ENCODE assay signal across 10 cellular contexts in genomic region chr15:77181305-77182074, GRCh38.
A peak's percentile ranks its signal among the peaks of the same experiment; 100 is the strongest.
DNase-seq lines count a peak whose midpoint lies in the region; ATAC-seq and TF ChIP-seq lines count a peak whose summit lies in the region.
"Had no signal": no experiment of that assay in that cellular context is flagged by ENCODE, and none has a peak within 500 bp of the region (broad histone marks: within the 10 kb centered on the region; RNA-seq: fewer than 3 reads in every experiment).

No MANE protein-coding gene starts in this region.

- TF ChIP-seq POLR2A in GM18505 (IDR thresholded peaks at IDR 0.05; ENCODE audit: borderline replicate concordance, extremely low read depth, insufficient read depth, insufficient read length), result no peak

- H3K27ac Mint-ChIP-seq in IgD-negative memory B cell (peak overlapping the region; percentile 79 to 93 (median 86)), immature natural killer cell (peak overlapping the region; percentile 90 to 96 (median 94))

- H3K36me3 Mint-ChIP-seq in IgD-negative memory B cell (peaks cover 7% of the 10 kb centered on the region), immature natural killer cell (no peaks in the 10 kb centered on the region)

- ATAC-seq in GM18505 (IDR thresholded peaks at IDR 0.05; ENCODE audit: unreplicated experiment), result peak; percentile 49
- ATAC-seq in GM21528 (IDR thresholded peaks at IDR 0.05; ENCODE audit: low FRiP score, unreplicated experiment), result peak; percentile 66
- ATAC-seq: left ventricle myocardium superior had no signal

- H3K27me3 Mint-ChIP-seq in IgD-negative memory B cell (no peaks in the 10 kb centered on the region), immature natural killer cell (ENCODE audit: low read depth in 3 of 3) (peaks cover 0 to 5% (median 2%) of the 10 kb centered on the region in 3 donors)

- H3K4me1 Mint-ChIP-seq in IgD-negative memory B cell (peaks cover 45 to 58% (median 52%) of the 10 kb centered on the region in 3 donors), immature natural killer cell (peaks cover 82 to 97% of the 10 kb centered on the region in 2 donors)

- H3K9me3 Mint-ChIP-seq in IgD-negative memory B cell (no peaks in the 10 kb centered on the region), immature natural killer cell (no peaks in the 10 kb centered on the region)

- H3K4me3 Mint-ChIP-seq in IgD-negative memory B cell, result peak overlapping the region; percentile 67 to 86 (median 76)
- peak overlapping the region; percentile 66 to 87 (median 71) for H3K4me3 Mint-ChIP-seq in immature natural killer cell

- DNase-seq in immature natural killer cell (peak; percentile 82 to 89 (median 85)), UCSD-AML1 (lab: John Stamatoyannopoulos, UW; ENCODE audit: unreplicated experiment) (no peak), COR-L47 (lab: John Stamatoyannopoulos, UW) (no peak)
- no peak for DNase-seq in activated CD4-positive, alpha-beta T cell treated with anti-CD3 and anti-CD28 coated beads, Interleukin-2, amount 50 U/mL, for 1 hour
- DNase-seq in stimulated activated CD4-positive, alpha-beta T cell treated with anti-CD3 and anti-CD28 coated beads, Interleukin-2, amount 100 ng/mL, for 24 hours, result no peak
- DNase-seq: left ventricle myocardium superior; stimulated activated CD4-positive, alpha-beta T cell treated with anti-CD3 and anti-CD28 coated beads, Interleukin-4, amount 100 ng/mL, for 24 hours had no signal

Comparison
In these comparisons a context has a peak if more than half of its experiments do, and no peak if none do; other contexts are left out.
1. DNase-seq: peak in immature natural killer cell (3 of 3); none in activated CD4-positive, alpha-beta T cell treated with anti-CD3 and anti-CD28 coated beads, Interleukin-2, amount 50 U/mL, for 1 hour (single experiment), UCSD-AML1 (single experiment), stimulated activated CD4-positive, alpha-beta T cell treated with anti-CD3 and anti-CD28 coated beads, Interleukin-2, amount 100 ng/mL, for 24 hours (0 of 2) and COR-L47 (single experiment).